In the genomic region with DNA sequence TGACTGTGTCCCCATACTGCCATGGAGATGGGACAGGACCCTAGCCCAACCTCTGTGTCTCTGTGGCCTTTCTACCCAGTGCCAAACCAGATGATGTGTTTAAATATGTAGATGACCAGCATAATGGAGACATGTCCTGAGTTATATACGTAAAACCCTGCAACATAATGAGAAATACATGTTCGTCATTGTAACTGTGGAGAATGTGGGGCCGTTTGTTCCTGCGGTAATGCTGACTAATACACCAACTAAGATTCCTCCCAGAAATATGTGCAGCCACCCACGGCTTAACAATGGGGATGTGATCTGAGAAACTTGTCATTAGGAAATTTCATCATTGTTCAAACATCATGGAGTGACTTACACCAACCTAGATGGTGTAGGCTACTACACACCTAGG, we compare ENCODE assay signal across 25 cellular contexts.
DNase-seq lines count a peak whose midpoint lies in the region; ATAC-seq, FAIRE-seq and TF ChIP-seq lines count a peak whose summit lies in the region.
"Had no signal": no experiment of that assay in that cellular context is flagged by ENCODE, and none has a peak within 500 bp of the region (broad histone marks: within the 10 kb centered on the region; RNA-seq: fewer than 3 reads in every experiment).

No MANE protein-coding gene starts in this region.

- DNase-seq in Daoy (ENCODE audit: low read depth), result peak; percentile 78
- peak in 1 of 2 experiments; percentile 78 for DNase-seq in PC-9
- DNase-seq in bronchial epithelial cell (ENCODE audit: low read depth), result peak; percentile 92
- peak; percentile 82 for DNase-seq in kidney tubule cell (ENCODE audit: low spot score)
- no peak for DNase-seq in HEK293T (ENCODE audit: extremely low spot score)
- no peak for DNase-seq in esophagus squamous epithelium (lab: John Stamatoyannopoulos, UW)
- DNase-seq: activated CD4-positive, alpha-beta T cell treated with anti-CD3 and anti-CD28 coated beads for 48 hours; activated CD8-positive, alpha-beta memory T cell treated with anti-CD3 and anti-CD28 coated beads, Interleukin-2, amount 50 U/mL, for 4 hours; activated naive CD4-positive, alpha-beta T cell treated with anti-CD3 and anti-CD28 coated beads for 36 hours; AML-193; Caco-2; erythroblast; heart left ventricle; immature natural killer cell; naive B cell; NCI-H146; NCI-H2227 treated with DMSO at 0.1 percent for 48 hours; NCI-H82; ovary; stimulated activated CD4-positive, alpha-beta T cell treated with anti-CD3 and anti-CD28 coated beads, Interleukin-2, amount 100 ng/mL, for 24 hours had no signal

- H4K20me1 ChIP-seq in PC-9 (ENCODE audit: insufficient read depth), result no peaks in the 10 kb centered on the region

- peaks cover 19% of the 10 kb centered on the region for H3K4me1 ChIP-seq in PC-9 (replicated peaks; ENCODE audit: insufficient read depth)
- H3K4me1 ChIP-seq in esophagus squamous epithelium, result no peaks in the 10 kb centered on the region
- H3K4me1 ChIP-seq: ascending aorta, Caco-2, heart left ventricle had no signal

- WGBS in esophagus squamous epithelium, 2 donors, result 52 to 74% methylated on average over 5 of the region's 5 CpGs

- peaks cover 8% of the 10 kb centered on the region; the same call in 1 of the 2 replicates for H3F3A ChIP-seq in PC-9 (ENCODE audit: insufficient read depth, low read depth)

- H3K27me3 ChIP-seq in PC-9 (ENCODE audit: insufficient read depth, low read depth), result no peaks in the 10 kb centered on the region
- H3K27me3 ChIP-seq in bronchial epithelial cell (ENCODE audit: control insufficient read depth, insufficient read depth, low read length), result no peaks in the 10 kb centered on the region
- peaks cover 0 to 55% (median 0%) of the 10 kb centered on the region in 4 donors for H3K27me3 ChIP-seq in esophagus squamous epithelium
- H3K27me3 ChIP-seq: ascending aorta, ovary had no signal

- no peaks in the 10 kb centered on the region for H3K79me2 ChIP-seq in PC-9 (ENCODE audit: low read depth)

- TF ChIP-seq CTCF in PC-9 (conservative IDR thresholded peaks at IDR 0.05) (no peak), bronchial epithelial cell (IDR thresholded peaks at IDR 0.05; ENCODE audit: insufficient read depth, low read length, severe bottlenecking) (no peak), esophagus squamous epithelium (IDR thresholded peaks at IDR 0.05) (no peak)

- H3K4me2 ChIP-seq in PC-9, result peak overlapping the region; percentile 34

- intact Hi-C loops in PC-9 (cut with micrococcal nuclease; ENCODE audit: unreplicated experiment) (no loop called here), esophagus squamous epithelium (cut with DNase I) (no loop called here)

- CTCF ChIA-PET in PC-9 (lab: Charles Lee) (no interaction called here), HEK293T (lab: Yijun Ruan, JAX) (no interaction called here)

- no TSS peak for BruUV-seq in PC-9 (replicated peaks; lab: Mats Ljungman, UMichigan)

- H3K4me3 ChIP-seq in PC-9, result no peak overlapping the region
- H3K4me3 ChIP-seq in bronchial epithelial cell (ENCODE audit: low read depth, low read length), result no peak overlapping the region
- no peak overlapping the region for H3K4me3 ChIP-seq in esophagus squamous epithelium
- H3K4me3 ChIP-seq: ascending aorta, coronary artery, heart left ventricle, ovary had no signal

- TF ChIP-seq POLR2A in esophagus squamous epithelium (IDR thresholded peaks at IDR 0.05), result no peak

- H3K27ac ChIP-seq in PC-9, result peak overlapping the region; percentile 61
- H3K27ac ChIP-seq in esophagus squamous epithelium, result no peak overlapping the region
- H3K27ac ChIP-seq: ascending aorta, coronary artery, heart left ventricle, ovary had no signal

- POLR2A ChIA-PET in PC-9 (lab: Charles Lee; ENCODE audit: unreplicated experiment) (no interaction called here), HEK293T (lab: Yijun Ruan, JAX) (no interaction called here)

- no peaks in the 10 kb centered on the region for H3K36me3 ChIP-seq in PC-9 (ENCODE audit: low read depth)
- H3K36me3 ChIP-seq in bronchial epithelial cell (ENCODE audit: control insufficient read depth, insufficient read depth, low read length), result no peaks in the 10 kb centered on the region
- no peaks in the 10 kb centered on the region for H3K36me3 ChIP-seq in esophagus squamous epithelium
- H3K36me3 ChIP-seq: ascending aorta, heart left ventricle, ovary had no signal

- peak; percentile 96 for FAIRE-seq in bronchial epithelial cell (lab: Jason Lieb, UNC)
- FAIRE-seq: TTC549 had no signal

- ATAC-seq in GM21381 (IDR thresholded peaks at IDR 0.05; ENCODE audit: unreplicated experiment) (no peak), GM19023 (IDR thresholded peaks at IDR 0.05; ENCODE audit: unreplicated experiment) (no peak)
- ATAC-seq: heart left ventricle had no signal

- H2AFZ ChIP-seq in PC-9, result no peak overlapping the region

- H3K9me3 ChIP-seq in PC-9 (ENCODE audit: insufficient read depth, low read depth) (no peaks in the 10 kb centered on the region), esophagus squamous epithelium (no peaks in the 10 kb centered on the region)
- H3K9me3 ChIP-seq: ascending aorta, Caco-2, ovary had no signal

- no peaks in the 10 kb centered on the region for H3K9me2 ChIP-seq in PC-9 (ENCODE audit: insufficient read depth)

TF ChIP-seq in HEK293T, 16 proteins besides CTCF, POLR2A, EP300 and RAD21:
- TF ChIP-seq LEF1 (IDR thresholded peaks at IDR 0.05; ENCODE audit: borderline replicate concordance) (no peak), ARNT (IDR thresholded peaks at IDR 0.05) (no peak), BHLHE40 (IDR thresholded peaks at IDR 0.05; ENCODE audit: borderline replicate concordance) (no peak), FOXK2 (IDR thresholded peaks at IDR 0.05) (no peak), NFRKB (IDR thresholded peaks at IDR 0.05) (no peak), SP1 (IDR thresholded peaks at IDR 0.05) (no peak), ELF4 (IDR thresholded peaks at IDR 0.05) (no peak), SUZ12 (IDR thresholded peaks at IDR 0.05) (no peak), HDGF (IDR thresholded peaks at IDR 0.05; ENCODE audit: borderline replicate concordance) (no peak), L3MBTL2 (conservative IDR thresholded peaks at IDR 0.05) (no peak), FOXA1 (IDR thresholded peaks at IDR 0.05) (no peak), CTBP1 (IDR thresholded peaks at IDR 0.05; ENCODE audit: borderline replicate concordance) (no peak), ZNF384 (IDR thresholded peaks at IDR 0.05) (no peak), TARDBP (IDR thresholded peaks at IDR 0.05) (no peak), FOXM1 (IDR thresholded peaks at IDR 0.05; ENCODE audit: borderline replicate concordance) (no peak)
- TF ChIP-seq, protein P1, sequence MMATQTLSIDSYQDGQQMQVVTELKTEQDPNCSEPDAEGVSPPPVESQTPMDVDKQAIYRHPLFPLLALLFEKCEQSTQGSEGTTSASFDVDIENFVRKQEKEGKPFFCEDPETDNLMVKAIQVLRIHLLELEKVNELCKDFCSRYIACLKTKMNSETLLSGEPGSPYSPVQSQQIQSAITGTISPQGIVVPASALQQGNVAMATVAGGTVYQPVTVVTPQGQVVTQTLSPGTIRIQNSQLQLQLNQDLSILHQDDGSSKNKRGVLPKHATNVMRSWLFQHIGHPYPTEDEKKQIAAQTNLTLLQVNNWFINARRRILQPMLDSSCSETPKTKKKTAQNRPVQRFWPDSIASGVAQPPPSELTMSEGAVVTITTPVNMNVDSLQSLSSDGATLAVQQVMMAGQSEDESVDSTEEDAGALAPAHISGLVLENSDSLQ (IDR thresholded peaks at IDR 0.05), result no peak

Comparison
In these comparisons a context has a peak if more than half of its experiments do, and no peak if none do; other contexts are left out.
1. DNase-seq: peak in Daoy (single experiment), bronchial epithelial cell (single experiment) and kidney tubule cell (single experiment); none in HEK293T (single experiment) and esophagus squamous epithelium (single experiment).